ENCODE assay signal across 8 cellular contexts in the genomic region with DNA sequence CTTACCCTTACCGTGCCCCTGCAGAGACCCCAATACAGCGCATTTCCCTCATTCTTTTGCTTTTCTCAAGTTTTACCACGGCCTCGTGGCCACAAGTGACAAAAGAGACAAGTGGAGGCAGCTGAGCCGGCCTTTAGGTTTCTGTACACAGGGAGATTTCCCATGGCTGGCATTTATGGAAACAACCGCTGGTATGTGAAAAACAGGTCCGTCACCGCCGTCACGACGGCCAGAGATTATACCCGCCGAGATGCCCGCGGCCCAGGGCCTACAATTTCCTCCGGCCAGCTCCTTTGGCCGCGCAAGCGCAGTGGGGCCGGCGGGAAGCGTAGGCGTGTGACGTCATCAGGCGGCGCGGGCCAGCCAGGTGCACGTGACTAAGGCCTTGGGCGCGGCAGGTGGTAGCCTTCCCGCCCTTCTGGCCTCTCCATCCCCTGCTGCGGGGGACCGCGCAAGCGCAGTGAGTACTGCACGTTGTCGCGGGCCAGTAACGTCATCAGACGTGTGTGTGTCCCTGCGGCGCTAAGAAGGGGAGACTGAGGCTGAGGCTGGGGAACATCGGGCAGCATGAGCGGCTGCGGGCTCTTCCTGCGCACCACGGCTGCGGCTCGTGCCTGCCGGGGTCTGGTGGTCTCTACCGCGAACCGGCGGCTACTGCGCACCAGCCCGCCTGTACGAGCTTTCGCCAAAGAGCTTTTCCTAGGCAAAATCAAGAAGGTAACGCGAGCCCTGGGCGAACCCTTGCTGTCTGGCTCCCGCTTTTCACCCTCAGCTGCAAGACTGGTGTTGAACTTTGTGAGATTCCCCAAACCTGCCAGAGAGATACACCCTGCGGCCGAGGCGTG. TPM values are rescaled to one million over a fixed set of nuclear protein-coding genes. Genes with fewer than 3 reads are reported as not detected.
A peak's percentile ranks its signal among the peaks of the same experiment; 100 is the strongest.
DNase-seq lines count a peak whose midpoint lies in the region; ATAC-seq, FAIRE-seq and TF ChIP-seq lines count a peak whose summit lies in the region.

A gene (plus strand): TSS at position 496 of the 845 bp plus-strand sequence. CDS start 72 bp downstream, at position 568.

- H3K27me3 ChIP-seq in esophagus muscularis mucosa (no peaks in the 10 kb centered on the region), muscle layer of duodenum (ENCODE audit: low read depth, low read length) (no peaks in the 10 kb centered on the region)

- TF ChIP-seq EP300 in esophagus muscularis mucosa (IDR thresholded peaks at IDR 0.05) = no peak

- peak within 1 kb of the TSS; percentile 87 to 98 for H3K4me3 Mint-ChIP-seq in activated T-cell treated with anti-CD3 and anti-CD28 coated beads, Interleukin-2, amount 50 U/mL, for 72 hours

- peak within 1 kb of the TSS; percentile 90 for H3K27ac ChIP-seq in KOPT-K1 (ENCODE audit: low read depth, low read length, poor library complexity, severe bottlenecking)
- peak within 1 kb of the TSS; percentile 87 to 96 (median 94) for H3K27ac ChIP-seq in esophagus muscularis mucosa (replicated peaks in 1 of 4)
- peak within 1 kb of the TSS; percentile 96 for H3K27ac ChIP-seq in muscle layer of duodenum (ENCODE audit: low read length)

- peaks cover 4% of the 10 kb centered on the region for H3K27me3 Mint-ChIP-seq in activated T-cell treated with anti-CD3 and anti-CD28 coated beads, Interleukin-2, amount 50 U/mL, for 72 hours (ENCODE audit: low read depth)

- peaks cover 6% of the 10 kb centered on the region in 2 donors for H3K36me3 Mint-ChIP-seq in activated T-cell treated with anti-CD3 and anti-CD28 coated beads, Interleukin-2, amount 50 U/mL, for 72 hours (ENCODE audit: insufficient read depth in 2 of 2)

- peaks cover 27 to 52% (median 43%) of the 10 kb centered on the region in 4 donors for H3K4me1 ChIP-seq in esophagus muscularis mucosa
- peaks cover 19 to 42% of the 10 kb centered on the region in 2 donors for H3K4me1 ChIP-seq in muscle layer of duodenum (ENCODE audit: control insufficient read depth in 1 of 2, insufficient read depth in 2 of 2, low read length in 2 of 2)

- intact Hi-C loops in esophagus muscularis mucosa (cut with DNase I) = no loop called here

- 0% methylated on average over 41 of the region's 65 CpGs for WGBS in esophagus muscularis mucosa

- no peaks in the 10 kb centered on the region for H3K9me3 Mint-ChIP-seq in activated T-cell treated with anti-CD3 and anti-CD28 coated beads, Interleukin-2, amount 50 U/mL, for 72 hours

- H3K27ac Mint-ChIP-seq in activated T-cell treated with anti-CD3 and anti-CD28 coated beads, Interleukin-2, amount 50 U/mL, for 72 hours = peak within 1 kb of the TSS; percentile 99

- H3K4me1 Mint-ChIP-seq in activated T-cell treated with anti-CD3 and anti-CD28 coated beads, Interleukin-2, amount 50 U/mL, for 72 hours (ENCODE audit: low read depth) = peaks cover 70% of the 10 kb centered on the region

- ATAC-seq in GM21786 (IDR thresholded peaks at IDR 0.05; ENCODE audit: unreplicated experiment) = peak; percentile 81
- ATAC-seq in activated T-cell treated with anti-CD3 and anti-CD28 coated beads, Interleukin-2, amount 50 U/mL, for 72 hours (replicated peaks in 1 of 2) = peak; percentile 96

- peaks cover 44% of the 10 kb centered on the region for H3K36me3 ChIP-seq in KOPT-K1 (ENCODE audit: insufficient read depth, low read length)
- H3K36me3 ChIP-seq in esophagus muscularis mucosa = peaks cover 0 to 18% (median 8%) of the 10 kb centered on the region in 4 donors
- peaks cover 6 to 19% of the 10 kb centered on the region in 2 donors for H3K36me3 ChIP-seq in muscle layer of duodenum (ENCODE audit: control insufficient read depth in 1 of 2, insufficient read depth in 2 of 2, low read length in 2 of 2)

- FAIRE-seq in RCC 7860 (lab: Jason Lieb, UNC) = peak; percentile 48

- DNase-seq in DMS79 (lab: John Stamatoyannopoulos, UW) (peak; percentile 88), RCC 7860 (ENCODE audit: low spot score) (peak; percentile 97), esophagus muscularis mucosa (ENCODE audit: extremely low spot score) (peak; percentile 99)
- peak; percentile 98 to 99 for DNase-seq in activated T-cell treated with anti-CD3 and anti-CD28 coated beads, Interleukin-2, amount 50 U/mL, for 72 hours
- peak; percentile 94 to 97 for DNase-seq in stimulated activated CD8-positive, alpha-beta memory T cell treated with anti-CD3 and anti-CD28 coated beads, Interleukin-7, amount 100 ng/mL, for 4 hours (ENCODE audit: low read depth in 2 of 2)

- TF ChIP-seq CTCF in esophagus muscularis mucosa (IDR thresholded peaks at IDR 0.05) = peak in 1 of 3 experiments; percentile 44

- H3K9me3 ChIP-seq in KOPT-K1 (ENCODE audit: insufficient read depth, low read length, poor library complexity, severe bottlenecking) = no peaks in the 10 kb centered on the region
- no peaks in the 10 kb centered on the region for H3K9me3 ChIP-seq in esophagus muscularis mucosa
- H3K9me3 ChIP-seq in muscle layer of duodenum (ENCODE audit: control insufficient read depth in 1 of 2, low read length in 2 of 2) = no peaks in the 10 kb centered on the region

- H3K4me3 ChIP-seq in esophagus muscularis mucosa = peak within 1 kb of the TSS; percentile 71 to 83 (median 78)
- peak within 1 kb of the TSS; percentile 83 to 95 for H3K4me3 ChIP-seq in muscle layer of duodenum (ENCODE audit: low read depth in 1 of 2, low read length in 2 of 2)

- peak; percentile 91 for TF ChIP-seq POLR2A in esophagus muscularis mucosa (IDR thresholded peaks at IDR 0.05; ENCODE audit: low read depth)

RNA-seq across cellular contexts. Expression of the gene that starts here (rescaled TPM):
- total RNA-seq in activated T-cell treated with anti-CD3 and anti-CD28 coated beads, Interleukin-2, amount 50 U/mL, for 72 hours = 10 to 100 TPM; 21.9 to 30.0 TPM
- total RNA-seq in esophagus muscularis mucosa = 10 to 100 TPM; 25.6 to 41.6 (median 30.3) TPM

Comparison
In these comparisons a context has a peak if more than half of its experiments do, and no peak if none do; other contexts are left out.
1. Peak in every context shown above with its lines: DNase-seq, ATAC-seq, H3K4me3 ChIP-seq and H3K27ac ChIP-seq.